ENCODE assay signal across 26 cellular contexts in the genomic region with DNA sequence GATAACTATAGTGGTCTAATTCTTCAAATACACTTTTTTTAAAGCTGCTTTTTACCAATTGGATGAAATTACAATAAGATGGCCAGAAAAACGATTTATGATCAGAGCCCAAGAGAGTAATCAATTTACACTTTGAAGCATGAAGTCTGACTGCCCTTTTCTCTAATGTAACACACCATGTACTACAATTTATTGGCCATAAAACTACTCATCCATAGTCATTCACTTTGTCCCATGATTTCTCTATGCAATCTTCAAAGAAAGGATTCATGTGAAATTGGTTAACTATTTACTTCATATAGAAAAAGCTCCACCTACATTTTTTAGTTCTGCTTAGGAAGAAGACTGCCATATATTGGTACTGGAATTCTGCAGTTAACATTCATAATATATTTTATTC.
"Had no signal": no experiment of that assay in that cellular context is flagged by ENCODE, and none has a peak within 500 bp of the region (broad histone marks: within the 10 kb centered on the region; RNA-seq: fewer than 3 reads in every experiment).

No MANE protein-coding gene starts in this region.

- H3K36me3 Mint-ChIP-seq: naive thymus-derived CD4-positive, alpha-beta T cell; natural killer cell; stimulated activated effector memory CD8-positive, alpha-beta T cell treated with anti-CD3 and anti-CD28 coated beads, Interleukin-12 subunit alpha, Interleukin-12 subunit beta, amount 100 ng/mL, for 72 hours; stimulated activated naive B cell treated with anti-CD40 and anti-IgM and Interleukin-4, amounts not matched to agents 10 μg/mL and 1 μg/mL and 100 μg/mL, for 72 hours had no signal

- H3K4me1 ChIP-seq: pancreas, prostate gland, right lobe of liver, stomach, thyroid gland, tibial nerve, uterus had no signal

- H3K4me3 ChIP-seq: pancreas, prostate gland, right lobe of liver, skin epidermis, stomach, thoracic aorta, thyroid gland, tibial nerve, upper lobe of left lung, uterus had no signal

- DNase-seq: naive thymus-derived CD4-positive, alpha-beta T cell; natural killer cell; nephron progenitor cell; nucleus accumbens; pancreas; right cardiac atrium; right lobe of liver; stimulated activated CD4-positive, alpha-beta T cell treated with anti-CD3 and anti-CD28 coated beads, Interleukin-15, amount 100 ng/mL, for 24 hours; stimulated activated CD4-positive, alpha-beta T cell treated with anti-CD3 and anti-CD28 coated beads, Interleukin-2, amount 100 ng/mL, for 24 hours; stimulated activated CD4-positive, alpha-beta T cell treated with anti-CD3 and anti-CD28 coated beads, Interleukin-2, amount 100 ng/mL, for 48 hours; stimulated activated CD4-positive, alpha-beta T cell treated with anti-CD3 and anti-CD28 coated beads, Interleukin-4, amount 100 ng/mL, for 24 hours; stimulated activated naive B cell treated with anti-CD40 and anti-IgM and Interleukin-4, amounts not matched to agents 10 μg/mL and 1 μg/mL and 100 μg/mL, for 72 hours; stimulated activated naive CD4-positive, alpha-beta T cell treated with Interleukin-2 at 50 U/mL for 16 hours; stomach; thyroid gland; trophoblast cell; upper lobe of left lung; uterus had no signal

- H3K27ac ChIP-seq: neutrophil, pancreas, prostate gland, right lobe of liver, skin epidermis, stomach, thoracic aorta, thyroid gland, tibial nerve, upper lobe of left lung, uterus had no signal

- H3K27me3 ChIP-seq: pancreas, right lobe of liver, stomach, thyroid gland, tibial nerve, upper lobe of left lung, uterus had no signal

- H3K36me3 ChIP-seq: neutrophil, pancreas, prostate gland, right lobe of liver, stomach, thoracic aorta, thyroid gland, tibial nerve, upper lobe of left lung, uterus had no signal

- H3K27ac Mint-ChIP-seq: naive thymus-derived CD4-positive, alpha-beta T cell; natural killer cell; nephron progenitor cell; stimulated activated effector memory CD8-positive, alpha-beta T cell treated with anti-CD3 and anti-CD28 coated beads, Interleukin-12 subunit alpha, Interleukin-12 subunit beta, amount 100 ng/mL, for 72 hours; stimulated activated naive B cell treated with anti-CD40 and anti-IgM and Interleukin-4, amounts not matched to agents 10 μg/mL and 1 μg/mL and 100 μg/mL, for 72 hours; stimulated activated naive CD8-positive, alpha-beta T cell treated with anti-CD3 and anti-CD28 coated beads, Interleukin-15, Interleukin-2, amounts not matched to agents 100 ng/mL and 50 ng/mL, for 24 hours had no signal

- FAIRE-seq: pancreas had no signal

- H3K9me3 Mint-ChIP-seq: naive thymus-derived CD4-positive, alpha-beta T cell; natural killer cell; nephron progenitor cell; neural crest cell; stimulated activated effector memory CD8-positive, alpha-beta T cell treated with anti-CD3 and anti-CD28 coated beads, Interleukin-12 subunit alpha, Interleukin-12 subunit beta, amount 100 ng/mL, for 72 hours; stimulated activated naive B cell treated with anti-CD40 and anti-IgM and Interleukin-4, amounts not matched to agents 10 μg/mL and 1 μg/mL and 100 μg/mL, for 72 hours; stimulated activated naive CD8-positive, alpha-beta T cell treated with anti-CD3 and anti-CD28 coated beads, Interleukin-15, Interleukin-2, amounts not matched to agents 100 ng/mL and 50 ng/mL, for 24 hours had no signal

- H3K9me3 ChIP-seq: neutrophil, pancreas, prostate gland, right lobe of liver, stomach, thoracic aorta, thyroid gland, tibial nerve, upper lobe of left lung, uterus had no signal

- H3K4me3 Mint-ChIP-seq: naive thymus-derived CD4-positive, alpha-beta T cell; natural killer cell; nephron progenitor cell; neural crest cell; stimulated activated effector memory CD8-positive, alpha-beta T cell treated with anti-CD3 and anti-CD28 coated beads, Interleukin-12 subunit alpha, Interleukin-12 subunit beta, amount 100 ng/mL, for 72 hours; stimulated activated naive B cell treated with anti-CD40 and anti-IgM and Interleukin-4, amounts not matched to agents 10 μg/mL and 1 μg/mL and 100 μg/mL, for 72 hours; stimulated activated naive CD8-positive, alpha-beta T cell treated with anti-CD3 and anti-CD28 coated beads, Interleukin-15, Interleukin-2, amounts not matched to agents 100 ng/mL and 50 ng/mL, for 24 hours had no signal
